In the genomic region with DNA sequence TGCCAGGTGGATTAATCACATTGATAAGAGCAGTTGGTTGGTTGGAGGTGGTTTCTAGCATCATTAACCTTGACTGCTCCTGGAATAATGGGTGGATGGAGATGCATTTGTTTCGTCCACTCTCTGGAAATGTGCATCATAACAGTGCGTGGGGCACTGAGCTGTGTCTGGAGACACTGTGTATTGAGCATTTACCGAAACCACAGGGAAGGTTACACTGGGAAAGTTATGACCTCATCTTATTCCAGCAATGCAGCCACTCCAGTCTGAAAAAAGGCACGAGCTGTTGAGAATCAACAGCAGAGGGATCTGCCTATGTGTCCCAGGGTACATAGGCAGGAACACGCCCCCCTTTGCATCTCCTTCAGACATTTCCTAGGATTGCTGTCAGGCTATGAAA, we compare ENCODE assay signal across 1 cellular context.
A peak's percentile ranks its signal among the peaks of the same experiment; 100 is the strongest.
TF ChIP-seq lines count a peak whose summit lies in the region.

No MANE protein-coding gene starts in this region.

TF ChIP-seq in HepG2, 621 proteins besides CTCF, POLR2A, EP300 and RAD21:
- TF ChIP-seq KMT2A (CRISPR knock-in tag; IDR thresholded peaks at IDR 0.05) (no peak), ZFP1 (CRISPR knock-in tag; IDR thresholded peaks at IDR 0.05) (no peak), ATF7 (IDR thresholded peaks at IDR 0.05) (0 out of 2 replicates have a peak, but pooled peaks have one; percentile 26), ATF7 (CRISPR knock-in tag; IDR thresholded peaks at IDR 0.05) (no peak)
- TF ChIP-seq, protein P1, sequence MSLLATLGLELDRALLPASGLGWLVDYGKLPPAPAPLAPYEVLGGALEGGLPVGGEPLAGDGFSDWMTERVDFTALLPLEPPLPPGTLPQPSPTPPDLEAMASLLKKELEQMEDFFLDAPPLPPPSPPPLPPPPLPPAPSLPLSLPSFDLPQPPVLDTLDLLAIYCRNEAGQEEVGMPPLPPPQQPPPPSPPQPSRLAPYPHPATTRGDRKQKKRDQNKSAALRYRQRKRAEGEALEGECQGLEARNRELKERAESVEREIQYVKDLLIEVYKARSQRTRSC (CRISPR knock-in tag; IDR thresholded peaks at IDR 0.05; ENCODE audit: low read depth), result no peak
